ENCODE assay signal across 1 cellular context in the genomic region with DNA sequence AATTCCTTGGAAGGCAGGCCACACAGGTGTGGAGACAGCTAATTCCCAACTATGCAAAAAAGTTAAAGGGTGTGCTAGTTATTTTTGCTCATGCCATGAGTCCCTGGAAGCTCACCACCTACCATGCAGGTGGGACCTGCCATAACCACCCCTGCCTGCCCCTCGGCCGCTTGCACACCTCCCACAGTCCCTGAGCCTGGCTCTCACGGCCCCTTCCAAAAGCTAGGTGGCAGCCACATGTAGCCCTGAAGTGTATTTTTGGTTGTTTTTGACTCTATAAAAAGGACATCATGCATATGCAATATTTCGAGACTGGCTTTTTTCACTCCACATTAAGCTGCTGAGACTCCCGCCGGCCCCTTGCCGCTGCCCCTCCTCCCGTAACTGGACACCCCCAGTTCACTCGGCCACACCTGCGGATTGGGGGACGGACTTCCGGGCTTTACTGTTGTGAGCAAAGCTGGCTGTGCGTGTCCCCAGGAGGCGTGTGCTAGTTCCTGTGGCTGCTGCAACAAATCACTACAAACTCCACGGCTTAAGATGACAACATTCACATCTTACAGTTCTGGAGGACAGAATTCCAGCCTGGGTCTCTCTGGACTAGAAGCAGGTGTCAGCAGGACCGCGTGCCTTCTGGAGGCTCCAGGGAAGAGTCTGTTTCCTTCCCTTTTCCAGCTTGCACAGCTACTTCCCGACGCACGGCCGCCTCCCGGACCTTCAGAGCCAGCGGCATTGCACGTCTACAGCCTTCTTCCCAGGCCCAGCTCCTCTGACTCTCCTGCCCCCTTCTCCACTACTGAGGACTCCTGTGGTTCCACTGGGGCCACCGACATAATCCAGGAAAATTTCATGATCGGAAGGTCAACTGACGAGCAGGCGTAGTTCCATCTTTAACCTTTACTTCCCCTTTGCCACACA.
A peak's percentile ranks its signal among the peaks of the same experiment; 100 is the strongest.
TF ChIP-seq lines count a peak whose summit lies in the region.

No MANE protein-coding gene starts in this region.

TF ChIP-seq in K562, 482 proteins besides CTCF, POLR2A, EP300 and RAD21 (continued from another document and continues in another):
- TF ChIP-seq, protein P1, sequence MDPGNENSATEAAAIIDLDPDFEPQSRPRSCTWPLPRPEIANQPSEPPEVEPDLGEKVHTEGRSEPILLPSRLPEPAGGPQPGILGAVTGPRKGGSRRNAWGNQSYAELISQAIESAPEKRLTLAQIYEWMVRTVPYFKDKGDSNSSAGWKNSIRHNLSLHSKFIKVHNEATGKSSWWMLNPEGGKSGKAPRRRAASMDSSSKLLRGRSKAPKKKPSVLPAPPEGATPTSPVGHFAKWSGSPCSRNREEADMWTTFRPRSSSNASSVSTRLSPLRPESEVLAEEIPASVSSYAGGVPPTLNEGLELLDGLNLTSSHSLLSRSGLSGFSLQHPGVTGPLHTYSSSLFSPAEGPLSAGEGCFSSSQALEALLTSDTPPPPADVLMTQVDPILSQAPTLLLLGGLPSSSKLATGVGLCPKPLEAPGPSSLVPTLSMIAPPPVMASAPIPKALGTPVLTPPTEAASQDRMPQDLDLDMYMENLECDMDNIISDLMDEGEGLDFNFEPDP (CRISPR knock-in tag; IDR thresholded peaks at IDR 0.05), result no peak
- TF ChIP-seq NR2C2 (CRISPR knock-in tag; IDR thresholded peaks at IDR 0.05) (no peak), NR2C2 (tag; IDR thresholded peaks at IDR 0.05) (no peak), ZNF444 (CRISPR knock-in tag; IDR thresholded peaks at IDR 0.05) (no peak), ZNF347 (CRISPR knock-in tag; IDR thresholded peaks at IDR 0.05; ENCODE audit: low read depth) (no peak), ZNF584 (CRISPR knock-in tag; IDR thresholded peaks at IDR 0.05; ENCODE audit: low read depth) (no peak), BRD4 (IDR thresholded peaks at IDR 0.05) (no peak), ZC3H11A (IDR thresholded peaks at IDR 0.05; ENCODE audit: low read depth, low read length) (no peak), TOE1 (IDR thresholded peaks at IDR 0.05; ENCODE audit: borderline replicate concordance) (no peak), TOE1 (CRISPR knock-in tag; IDR thresholded peaks at IDR 0.05; ENCODE audit: borderline replicate concordance, low read depth) (no peak), HDAC1 (IDR thresholded peaks at IDR 0.05) (peak in 1 of 2 experiments; percentile 39; a peak in 1 of 4 replicates), ZBED1 (IDR thresholded peaks at IDR 0.05) (0 out of 2 replicates have a peak, but pooled peaks have one; percentile 36), FOXM1 (IDR thresholded peaks at IDR 0.05; ENCODE audit: low read depth) (no peak), FOXM1 (CRISPR knock-in tag; IDR thresholded peaks at IDR 0.05; ENCODE audit: low read depth) (no peak), RB1 (IDR thresholded peaks at IDR 0.05; ENCODE audit: low read depth) (no peak), LEF1 (IDR thresholded peaks at IDR 0.05) (no peak), SNRNP70 (optimal IDR thresholded peaks at IDR 0.05; ENCODE audit: low read depth, low read length) (no peak), XRCC5 (IDR thresholded peaks at IDR 0.05; ENCODE audit: low read depth, low read length) (no peak), ZNF764 (CRISPR knock-in tag; IDR thresholded peaks at IDR 0.05; ENCODE audit: low read depth) (no peak), ZNF644 (tag; IDR thresholded peaks at IDR 0.05; ENCODE audit: low read depth) (no peak), ZNF431 (CRISPR knock-in tag; IDR thresholded peaks at IDR 0.05) (peak; percentile 71; the same call in 1 of the 2 replicates), POLR2H (tag; IDR thresholded peaks at IDR 0.05; ENCODE audit: low read depth) (no peak), ARID2 (IDR thresholded peaks at IDR 0.05) (no peak), GATAD2B (IDR thresholded peaks at IDR 0.05; ENCODE audit: borderline replicate concordance) (no peak), TARDBP (IDR thresholded peaks at IDR 0.05) (no peak), KDM4B (IDR thresholded peaks at IDR 0.05; ENCODE audit: borderline replicate concordance in 2 of 2, low read depth in 1 of 2) (no peak), ETV5 (CRISPR knock-in tag; IDR thresholded peaks at IDR 0.05; ENCODE audit: low read depth) (peak; percentile 45; the same call in 1 of the 2 replicates), ZZZ3 (IDR thresholded peaks at IDR 0.05) (no peak), BDP1 (IDR thresholded peaks at IDR 0.05; ENCODE audit: insufficient read depth, insufficient read length) (no peak), ZBTB8A (IDR thresholded peaks at IDR 0.05; ENCODE audit: partially characterized antibody) (no peak), DMBX1 (CRISPR knock-in tag; IDR thresholded peaks at IDR 0.05; ENCODE audit: borderline replicate concordance) (no peak), TCF7 (IDR thresholded peaks at IDR 0.05; ENCODE audit: borderline replicate concordance) (no peak), CBX1 (IDR thresholded peaks at IDR 0.05; ENCODE audit: low read depth) (no peak), NCOR1 (IDR thresholded peaks at IDR 0.05) (no peak), FUS (optimal IDR thresholded peaks at IDR 0.05; ENCODE audit: low read depth, low read length) (no peak), SRSF1 (IDR thresholded peaks at IDR 0.05; ENCODE audit: low read depth, low read length) (no peak), CEBPB (tag; IDR thresholded peaks at IDR 0.05) (no peak), DNMT1 (IDR thresholded peaks at IDR 0.05) (no peak), ILK (tag; IDR thresholded peaks at IDR 0.05; ENCODE audit: borderline replicate concordance, low read depth) (no peak), ZBTB17 (CRISPR knock-in tag; IDR thresholded peaks at IDR 0.05) (no peak), ZNF224 (CRISPR knock-in tag; IDR thresholded peaks at IDR 0.05) (no peak), PHB (CRISPR knock-in tag; IDR thresholded peaks at IDR 0.05) (no peak), SAFB2 (IDR thresholded peaks at IDR 0.05; ENCODE audit: borderline replicate concordance, low read depth, low read length, severe bottlenecking) (no peak)
- TF ChIP-seq, protein P2, sequence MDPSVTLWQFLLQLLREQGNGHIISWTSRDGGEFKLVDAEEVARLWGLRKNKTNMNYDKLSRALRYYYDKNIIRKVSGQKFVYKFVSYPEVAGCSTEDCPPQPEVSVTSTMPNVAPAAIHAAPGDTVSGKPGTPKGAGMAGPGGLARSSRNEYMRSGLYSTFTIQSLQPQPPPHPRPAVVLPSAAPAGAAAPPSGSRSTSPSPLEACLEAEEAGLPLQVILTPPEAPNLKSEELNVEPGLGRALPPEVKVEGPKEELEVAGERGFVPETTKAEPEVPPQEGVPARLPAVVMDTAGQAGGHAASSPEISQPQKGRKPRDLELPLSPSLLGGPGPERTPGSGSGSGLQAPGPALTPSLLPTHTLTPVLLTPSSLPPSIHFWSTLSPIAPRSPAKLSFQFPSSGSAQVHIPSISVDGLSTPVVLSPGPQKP (CRISPR knock-in tag; IDR thresholded peaks at IDR 0.05), result no peak
- TF ChIP-seq, protein P3, sequence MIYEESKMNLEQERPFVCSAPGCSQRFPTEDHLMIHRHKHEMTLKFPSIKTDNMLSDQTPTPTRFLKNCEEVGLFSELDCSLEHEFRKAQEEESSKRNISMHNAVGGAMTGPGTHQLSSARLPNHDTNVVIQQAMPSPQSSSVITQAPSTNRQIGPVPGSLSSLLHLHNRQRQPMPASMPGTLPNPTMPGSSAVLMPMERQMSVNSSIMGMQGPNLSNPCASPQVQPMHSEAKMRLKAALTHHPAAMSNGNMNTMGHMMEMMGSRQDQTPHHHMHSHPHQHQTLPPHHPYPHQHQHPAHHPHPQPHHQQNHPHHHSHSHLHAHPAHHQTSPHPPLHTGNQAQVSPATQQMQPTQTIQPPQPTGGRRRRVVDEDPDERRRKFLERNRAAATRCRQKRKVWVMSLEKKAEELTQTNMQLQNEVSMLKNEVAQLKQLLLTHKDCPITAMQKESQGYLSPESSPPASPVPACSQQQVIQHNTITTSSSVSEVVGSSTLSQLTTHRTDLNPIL (CRISPR knock-in tag; IDR thresholded peaks at IDR 0.05), result no peak
- TF ChIP-seq, protein P4, sequence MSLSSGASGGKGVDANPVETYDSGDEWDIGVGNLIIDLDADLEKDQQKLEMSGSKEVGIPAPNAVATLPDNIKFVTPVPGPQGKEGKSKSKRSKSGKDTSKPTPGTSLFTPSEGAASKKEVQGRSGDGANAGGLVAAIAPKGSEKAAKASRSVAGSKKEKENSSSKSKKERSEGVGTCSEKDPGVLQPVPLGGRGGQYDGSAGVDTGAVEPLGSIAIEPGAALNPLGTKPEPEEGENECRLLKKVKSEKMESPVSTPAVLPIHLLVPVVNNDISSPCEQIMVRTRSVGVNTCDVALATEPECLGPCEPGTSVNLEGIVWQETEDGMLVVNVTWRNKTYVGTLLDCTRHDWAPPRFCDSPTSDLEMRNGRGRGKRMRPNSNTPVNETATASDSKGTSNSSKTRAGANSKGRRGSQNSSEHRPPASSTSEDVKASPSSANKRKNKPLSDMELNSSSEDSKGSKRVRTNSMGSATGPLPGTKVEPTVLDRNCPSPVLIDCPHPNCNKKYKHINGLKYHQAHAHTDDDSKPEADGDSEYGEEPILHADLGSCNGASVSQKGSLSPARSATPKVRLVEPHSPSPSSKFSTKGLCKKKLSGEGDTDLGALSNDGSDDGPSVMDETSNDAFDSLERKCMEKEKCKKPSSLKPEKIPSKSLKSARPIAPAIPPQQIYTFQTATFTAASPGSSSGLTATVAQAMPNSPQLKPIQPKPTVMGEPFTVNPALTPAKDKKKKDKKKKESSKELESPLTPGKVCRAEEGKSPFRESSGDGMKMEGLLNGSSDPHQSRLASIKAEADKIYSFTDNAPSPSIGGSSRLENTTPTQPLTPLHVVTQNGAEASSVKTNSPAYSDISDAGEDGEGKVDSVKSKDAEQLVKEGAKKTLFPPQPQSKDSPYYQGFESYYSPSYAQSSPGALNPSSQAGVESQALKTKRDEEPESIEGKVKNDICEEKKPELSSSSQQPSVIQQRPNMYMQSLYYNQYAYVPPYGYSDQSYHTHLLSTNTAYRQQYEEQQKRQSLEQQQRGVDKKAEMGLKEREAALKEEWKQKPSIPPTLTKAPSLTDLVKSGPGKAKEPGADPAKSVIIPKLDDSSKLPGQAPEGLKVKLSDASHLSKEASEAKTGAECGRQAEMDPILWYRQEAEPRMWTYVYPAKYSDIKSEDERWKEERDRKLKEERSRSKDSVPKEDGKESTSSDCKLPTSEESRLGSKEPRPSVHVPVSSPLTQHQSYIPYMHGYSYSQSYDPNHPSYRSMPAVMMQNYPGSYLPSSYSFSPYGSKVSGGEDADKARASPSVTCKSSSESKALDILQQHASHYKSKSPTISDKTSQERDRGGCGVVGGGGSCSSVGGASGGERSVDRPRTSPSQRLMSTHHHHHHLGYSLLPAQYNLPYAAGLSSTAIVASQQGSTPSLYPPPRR (CRISPR knock-in tag; IDR thresholded peaks at IDR 0.05; ENCODE audit: borderline replicate concordance), result no peak
- TF ChIP-seq, protein P5, sequence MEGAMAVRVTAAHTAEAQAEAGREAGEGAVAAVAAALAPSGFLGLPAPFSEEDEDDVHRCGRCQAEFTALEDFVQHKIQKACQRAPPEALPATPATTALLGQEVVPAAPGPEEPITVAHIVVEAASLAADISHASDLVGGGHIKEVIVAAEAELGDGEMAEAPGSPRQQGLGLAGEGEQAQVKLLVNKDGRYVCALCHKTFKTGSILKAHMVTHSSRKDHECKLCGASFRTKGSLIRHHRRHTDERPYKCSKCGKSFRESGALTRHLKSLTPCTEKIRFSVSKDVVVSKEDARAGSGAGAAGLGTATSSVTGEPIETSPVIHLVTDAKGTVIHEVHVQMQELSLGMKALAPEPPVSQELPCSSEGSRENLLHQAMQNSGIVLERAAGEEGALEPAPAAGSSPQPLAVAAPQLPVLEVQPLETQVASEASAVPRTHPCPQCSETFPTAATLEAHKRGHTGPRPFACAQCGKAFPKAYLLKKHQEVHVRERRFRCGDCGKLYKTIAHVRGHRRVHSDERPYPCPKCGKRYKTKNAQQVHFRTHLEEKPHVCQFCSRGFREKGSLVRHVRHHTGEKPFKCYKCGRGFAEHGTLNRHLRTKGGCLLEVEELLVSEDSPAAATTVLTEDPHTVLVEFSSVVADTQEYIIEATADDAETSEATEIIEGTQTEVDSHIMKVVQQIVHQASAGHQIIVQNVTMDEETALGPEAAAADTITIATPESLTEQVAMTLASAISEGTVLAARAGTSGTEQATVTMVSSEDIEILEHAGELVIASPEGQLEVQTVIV (CRISPR knock-in tag; IDR thresholded peaks at IDR 0.05; ENCODE audit: borderline replicate concordance), result no peak
- TF ChIP-seq, protein P6, sequence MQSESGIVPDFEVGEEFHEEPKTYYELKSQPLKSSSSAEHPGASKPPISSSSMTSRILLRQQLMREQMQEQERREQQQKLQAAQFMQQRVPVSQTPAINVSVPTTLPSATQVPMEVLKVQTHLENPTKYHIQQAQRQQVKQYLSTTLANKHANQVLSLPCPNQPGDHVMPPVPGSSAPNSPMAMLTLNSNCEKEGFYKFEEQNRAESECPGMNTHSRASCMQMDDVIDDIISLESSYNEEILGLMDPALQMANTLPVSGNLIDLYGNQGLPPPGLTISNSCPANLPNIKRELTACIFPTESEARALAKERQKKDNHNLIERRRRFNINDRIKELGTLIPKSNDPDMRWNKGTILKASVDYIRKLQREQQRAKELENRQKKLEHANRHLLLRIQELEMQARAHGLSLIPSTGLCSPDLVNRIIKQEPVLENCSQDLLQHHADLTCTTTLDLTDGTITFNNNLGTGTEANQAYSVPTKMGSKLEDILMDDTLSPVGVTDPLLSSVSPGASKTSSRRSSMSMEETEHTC (IDR thresholded peaks at IDR 0.05), result no peak
- TF ChIP-seq, protein P7, sequence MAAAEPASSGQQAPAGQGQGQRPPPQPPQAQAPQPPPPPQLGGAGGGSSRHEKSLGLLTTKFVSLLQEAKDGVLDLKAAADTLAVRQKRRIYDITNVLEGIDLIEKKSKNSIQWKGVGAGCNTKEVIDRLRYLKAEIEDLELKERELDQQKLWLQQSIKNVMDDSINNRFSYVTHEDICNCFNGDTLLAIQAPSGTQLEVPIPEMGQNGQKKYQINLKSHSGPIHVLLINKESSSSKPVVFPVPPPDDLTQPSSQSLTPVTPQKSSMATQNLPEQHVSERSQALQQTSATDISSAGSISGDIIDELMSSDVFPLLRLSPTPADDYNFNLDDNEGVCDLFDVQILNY (CRISPR knock-in tag; IDR thresholded peaks at IDR 0.05), result no peak
- TF ChIP-seq, protein P8, sequence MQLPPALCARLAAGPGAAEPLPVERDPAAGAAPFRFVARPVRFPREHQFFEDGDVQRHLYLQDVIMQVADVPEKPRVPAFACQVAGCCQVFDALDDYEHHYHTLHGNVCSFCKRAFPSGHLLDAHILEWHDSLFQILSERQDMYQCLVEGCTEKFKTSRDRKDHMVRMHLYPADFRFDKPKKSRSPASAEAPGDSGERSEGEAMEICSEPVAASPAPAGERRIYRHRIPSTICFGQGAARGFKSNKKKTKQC (CRISPR knock-in tag; IDR thresholded peaks at IDR 0.05), result no peak
- TF ChIP-seq, protein P9, sequence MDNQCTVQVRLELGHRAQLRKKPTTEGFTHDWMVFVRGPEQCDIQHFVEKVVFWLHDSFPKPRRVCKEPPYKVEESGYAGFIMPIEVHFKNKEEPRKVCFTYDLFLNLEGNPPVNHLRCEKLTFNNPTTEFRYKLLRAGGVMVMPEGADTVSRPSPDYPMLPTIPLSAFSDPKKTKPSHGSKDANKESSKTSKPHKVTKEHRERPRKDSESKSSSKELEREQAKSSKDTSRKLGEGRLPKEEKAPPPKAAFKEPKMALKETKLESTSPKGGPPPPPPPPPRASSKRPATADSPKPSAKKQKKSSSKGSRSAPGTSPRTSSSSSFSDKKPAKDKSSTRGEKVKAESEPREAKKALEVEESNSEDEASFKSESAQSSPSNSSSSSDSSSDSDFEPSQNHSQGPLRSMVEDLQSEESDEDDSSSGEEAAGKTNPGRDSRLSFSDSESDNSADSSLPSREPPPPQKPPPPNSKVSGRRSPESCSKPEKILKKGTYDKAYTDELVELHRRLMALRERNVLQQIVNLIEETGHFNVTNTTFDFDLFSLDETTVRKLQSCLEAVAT (IDR thresholded peaks at IDR 0.05), result no peak
